In the genomic region with DNA sequence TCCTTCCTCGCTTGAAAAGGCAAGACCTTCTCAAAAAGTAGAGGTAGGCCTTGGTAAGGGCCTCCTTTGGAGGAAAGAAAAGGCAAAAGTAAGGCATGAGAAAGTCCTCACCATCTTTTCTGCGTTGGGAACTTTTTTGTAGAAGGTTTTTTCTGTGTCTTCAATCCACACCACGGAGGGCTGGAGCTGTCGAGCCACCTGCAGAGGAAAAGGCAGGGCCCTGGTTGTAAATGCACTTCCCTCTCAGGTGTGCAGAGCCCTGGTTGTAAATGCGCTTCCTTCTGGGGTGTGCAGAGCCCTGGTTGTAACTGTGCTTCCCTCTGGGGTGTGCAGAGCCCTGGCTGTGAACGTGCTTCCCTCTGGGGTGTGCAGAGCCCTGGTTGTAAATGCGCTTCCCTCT, we compare ENCODE assay signal across 24 cellular contexts.
"Had no signal": no experiment of that assay in that cellular context is flagged by ENCODE, and none has a peak within 500 bp of the region (broad histone marks: within the 10 kb centered on the region; RNA-seq: fewer than 3 reads in every experiment).

No MANE protein-coding gene starts in this region.

- H3K36me3 Mint-ChIP-seq: memory B cell; naive B cell; natural killer cell treated with Interleukin-12 subunit alpha and Interleukin-12 subunit beta and Interleukin-15 and Interleukin-18, amount 100 ng/mL, for 72 hours; stimulated activated naive B cell treated with anti-CD40 and anti-IgM and Interleukin-4, amounts not matched to agents 10 μg/mL and 1 μg/mL and 100 μg/mL, for 72 hours had no signal

- H3K27me3 Mint-ChIP-seq: stimulated activated naive CD8-positive, alpha-beta T cell treated with anti-CD3 and anti-CD28 coated beads, Interleukin-15, Interleukin-2, amounts not matched to agents 100 ng/mL and 50 ng/mL, for 24 hours had no signal

- H3K4me3 Mint-ChIP-seq: memory B cell; mesothelial cell of epicardium; naive B cell; natural killer cell treated with Interleukin-12 subunit alpha and Interleukin-12 subunit beta and Interleukin-15 and Interleukin-18, amount 100 ng/mL, for 72 hours; neural crest cell; stimulated activated naive B cell treated with anti-CD40 and anti-IgM and Interleukin-4, amounts not matched to agents 10 μg/mL and 1 μg/mL and 100 μg/mL, for 72 hours; stimulated activated naive CD8-positive, alpha-beta T cell treated with anti-CD3 and anti-CD28 coated beads, Interleukin-15, Interleukin-2, amounts not matched to agents 100 ng/mL and 50 ng/mL, for 24 hours had no signal

- H3K27ac Mint-ChIP-seq: memory B cell; mesothelial cell of epicardium; naive B cell; natural killer cell treated with Interleukin-12 subunit alpha and Interleukin-12 subunit beta and Interleukin-15 and Interleukin-18, amount 100 ng/mL, for 72 hours; stimulated activated naive B cell treated with anti-CD40 and anti-IgM and Interleukin-4, amounts not matched to agents 10 μg/mL and 1 μg/mL and 100 μg/mL, for 72 hours; stimulated activated naive CD8-positive, alpha-beta T cell treated with anti-CD3 and anti-CD28 coated beads, Interleukin-15, Interleukin-2, amounts not matched to agents 100 ng/mL and 50 ng/mL, for 24 hours had no signal

- H3K4me1 ChIP-seq: gastrocnemius medialis, right lobe of liver, tibial nerve, upper lobe of left lung had no signal

- H3K27ac ChIP-seq: epithelial cell of prostate, gastrocnemius medialis, ovary, right lobe of liver, thoracic aorta, tibial nerve, upper lobe of left lung had no signal

- H3K36me3 ChIP-seq: gastrocnemius medialis, ovary, right lobe of liver, thoracic aorta, tibial nerve, upper lobe of left lung had no signal

- H3K9me3 Mint-ChIP-seq: memory B cell; mesothelial cell of epicardium; naive B cell; natural killer cell treated with Interleukin-12 subunit alpha and Interleukin-12 subunit beta and Interleukin-15 and Interleukin-18, amount 100 ng/mL, for 72 hours; neural crest cell; stimulated activated naive B cell treated with anti-CD40 and anti-IgM and Interleukin-4, amounts not matched to agents 10 μg/mL and 1 μg/mL and 100 μg/mL, for 72 hours; stimulated activated naive CD8-positive, alpha-beta T cell treated with anti-CD3 and anti-CD28 coated beads, Interleukin-15, Interleukin-2, amounts not matched to agents 100 ng/mL and 50 ng/mL, for 24 hours had no signal

- H3K27me3 ChIP-seq: gastrocnemius medialis, ovary, right lobe of liver, tibial nerve, upper lobe of left lung had no signal

- H3K9me3 ChIP-seq: gastrocnemius medialis, mucosa of descending colon, ovary, right lobe of liver, thoracic aorta, tibial nerve, upper lobe of left lung had no signal

- H3K4me1 Mint-ChIP-seq: memory B cell; mesothelial cell of epicardium; naive B cell; stimulated activated naive B cell treated with anti-CD40 and anti-IgM and Interleukin-4, amounts not matched to agents 10 μg/mL and 1 μg/mL and 100 μg/mL, for 72 hours had no signal

- DNase-seq: cortex of kidney; effector CD4-positive, alpha-beta T cell; foreskin fibroblast; gastrocnemius medialis; left ventricle myocardium superior; mucosa of descending colon; naive B cell; ovary; right lobe of liver; small intestine; stimulated activated CD4-positive, alpha-beta T cell treated with anti-CD3 and anti-CD28 coated beads, Interleukin-15, amount 100 ng/mL, for 24 hours; stimulated activated CD4-positive, alpha-beta T cell treated with anti-CD3 and anti-CD28 coated beads, Interleukin-2, amount 100 ng/mL, for 48 hours; stimulated activated naive B cell treated with anti-CD40 and anti-IgM and Interleukin-4, amounts not matched to agents 10 μg/mL and 1 μg/mL and 100 μg/mL, for 72 hours; upper lobe of left lung had no signal

- ATAC-seq: esophagus mucosa; gastrocnemius medialis; left ventricle myocardium superior; mucosa of descending colon; natural killer cell treated with Interleukin-12 subunit alpha and Interleukin-12 subunit beta and Interleukin-15 and Interleukin-18, amount 100 ng/mL, for 72 hours; right lobe of liver; stimulated activated naive B cell treated with anti-CD40 and anti-IgM and Interleukin-4, amounts not matched to agents 10 μg/mL and 1 μg/mL and 100 μg/mL, for 72 hours had no signal

- H3K4me3 ChIP-seq: gastrocnemius medialis, lung, mucosa of descending colon, ovary, right lobe of liver, thoracic aorta, tibial nerve, upper lobe of left lung had no signal
